ENCODE assay signal across 1 cellular context in the genomic region with DNA sequence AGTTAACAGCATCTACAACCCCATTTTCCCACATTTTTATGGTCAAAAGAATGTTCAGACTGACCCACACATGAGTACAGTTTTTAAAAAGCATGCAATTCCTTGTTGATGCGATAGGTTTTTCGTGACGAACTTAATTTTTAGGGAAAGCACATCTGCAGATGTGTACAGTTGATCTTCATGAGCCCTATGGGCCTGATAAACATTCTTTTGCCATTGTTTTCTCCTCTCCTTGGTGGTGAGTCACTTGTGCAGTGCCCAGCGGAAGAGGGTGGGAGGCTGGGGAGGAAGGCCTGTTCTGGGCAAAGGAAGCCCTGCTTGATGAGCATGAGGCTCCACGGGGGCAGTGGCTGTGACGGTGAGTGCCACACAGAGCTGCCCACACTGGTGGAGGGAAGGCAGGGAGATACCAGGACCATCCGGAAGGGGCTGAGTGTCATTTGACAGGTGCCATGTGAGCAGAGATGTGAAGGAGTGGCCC.
TF ChIP-seq lines count a peak whose summit lies in the region.

No MANE protein-coding gene starts in this region.

TF ChIP-seq in HEK293, 187 proteins besides CTCF, POLR2A, EP300 and RAD21 (continued from another document and continues in another):
- TF ChIP-seq, protein P1, sequence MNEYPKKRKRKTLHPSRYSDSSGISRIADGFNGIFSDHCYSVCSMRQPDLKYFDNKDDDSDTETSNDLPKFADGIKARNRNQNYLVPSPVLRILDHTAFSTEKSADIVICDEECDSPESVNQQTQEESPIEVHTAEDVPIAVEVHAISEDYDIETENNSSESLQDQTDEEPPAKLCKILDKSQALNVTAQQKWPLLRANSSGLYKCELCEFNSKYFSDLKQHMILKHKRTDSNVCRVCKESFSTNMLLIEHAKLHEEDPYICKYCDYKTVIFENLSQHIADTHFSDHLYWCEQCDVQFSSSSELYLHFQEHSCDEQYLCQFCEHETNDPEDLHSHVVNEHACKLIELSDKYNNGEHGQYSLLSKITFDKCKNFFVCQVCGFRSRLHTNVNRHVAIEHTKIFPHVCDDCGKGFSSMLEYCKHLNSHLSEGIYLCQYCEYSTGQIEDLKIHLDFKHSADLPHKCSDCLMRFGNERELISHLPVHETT (tag by site-specific recombination; IDR thresholded peaks at IDR 0.05): no peak
- TF ChIP-seq, protein P2, sequence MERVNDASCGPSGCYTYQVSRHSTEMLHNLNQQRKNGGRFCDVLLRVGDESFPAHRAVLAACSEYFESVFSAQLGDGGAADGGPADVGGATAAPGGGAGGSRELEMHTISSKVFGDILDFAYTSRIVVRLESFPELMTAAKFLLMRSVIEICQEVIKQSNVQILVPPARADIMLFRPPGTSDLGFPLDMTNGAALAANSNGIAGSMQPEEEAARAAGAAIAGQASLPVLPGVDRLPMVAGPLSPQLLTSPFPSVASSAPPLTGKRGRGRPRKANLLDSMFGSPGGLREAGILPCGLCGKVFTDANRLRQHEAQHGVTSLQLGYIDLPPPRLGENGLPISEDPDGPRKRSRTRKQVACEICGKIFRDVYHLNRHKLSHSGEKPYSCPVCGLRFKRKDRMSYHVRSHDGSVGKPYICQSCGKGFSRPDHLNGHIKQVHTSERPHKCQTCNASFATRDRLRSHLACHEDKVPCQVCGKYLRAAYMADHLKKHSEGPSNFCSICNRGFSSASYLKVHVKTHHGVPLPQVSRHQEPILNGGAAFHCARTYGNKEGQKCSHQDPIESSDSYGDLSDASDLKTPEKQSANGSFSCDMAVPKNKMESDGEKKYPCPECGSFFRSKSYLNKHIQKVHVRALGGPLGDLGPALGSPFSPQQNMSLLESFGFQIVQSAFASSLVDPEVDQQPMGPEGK (tag by site-specific recombination; IDR thresholded peaks at IDR 0.05): 0 out of 2 replicates have a peak, but pooled peaks have one; percentile 35
- TF ChIP-seq, protein P3, sequence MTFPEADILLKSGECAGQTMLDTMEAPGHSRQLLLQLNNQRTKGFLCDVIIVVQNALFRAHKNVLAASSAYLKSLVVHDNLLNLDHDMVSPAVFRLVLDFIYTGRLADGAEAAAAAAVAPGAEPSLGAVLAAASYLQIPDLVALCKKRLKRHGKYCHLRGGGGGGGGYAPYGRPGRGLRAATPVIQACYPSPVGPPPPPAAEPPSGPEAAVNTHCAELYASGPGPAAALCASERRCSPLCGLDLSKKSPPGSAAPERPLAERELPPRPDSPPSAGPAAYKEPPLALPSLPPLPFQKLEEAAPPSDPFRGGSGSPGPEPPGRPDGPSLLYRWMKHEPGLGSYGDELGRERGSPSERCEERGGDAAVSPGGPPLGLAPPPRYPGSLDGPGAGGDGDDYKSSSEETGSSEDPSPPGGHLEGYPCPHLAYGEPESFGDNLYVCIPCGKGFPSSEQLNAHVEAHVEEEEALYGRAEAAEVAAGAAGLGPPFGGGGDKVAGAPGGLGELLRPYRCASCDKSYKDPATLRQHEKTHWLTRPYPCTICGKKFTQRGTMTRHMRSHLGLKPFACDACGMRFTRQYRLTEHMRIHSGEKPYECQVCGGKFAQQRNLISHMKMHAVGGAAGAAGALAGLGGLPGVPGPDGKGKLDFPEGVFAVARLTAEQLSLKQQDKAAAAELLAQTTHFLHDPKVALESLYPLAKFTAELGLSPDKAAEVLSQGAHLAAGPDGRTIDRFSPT (tag by site-specific recombination; IDR thresholded peaks at IDR 0.05): peak; percentile 66; the same call in 1 of the 2 replicates
- TF ChIP-seq ZNF324 (tag by site-specific recombination; IDR thresholded peaks at IDR 0.05) (no peak), GLIS2 (tag by site-specific recombination; IDR thresholded peaks at IDR 0.05) (peak; percentile 58), SP7 (tag by site-specific recombination; IDR thresholded peaks at IDR 0.05) (peak; percentile 58), ZNF747 (tag by site-specific recombination; IDR thresholded peaks at IDR 0.05) (no peak), ZNF423 (tag by site-specific recombination; IDR thresholded peaks at IDR 0.05) (no peak), ZNF2 (tag by site-specific recombination; IDR thresholded peaks at IDR 0.05) (0 out of 2 replicates have a peak, but pooled peaks have one; percentile 20), EGR2 (tag by site-specific recombination; IDR thresholded peaks at IDR 0.05; ENCODE audit: low read depth) (peak; percentile 75), ZNF48 (tag by site-specific recombination; IDR thresholded peaks at IDR 0.05) (no peak), GLI4 (tag by site-specific recombination; IDR thresholded peaks at IDR 0.05) (no peak), ZNF626 (tag by site-specific recombination; IDR thresholded peaks at IDR 0.05) (no peak), ZNF704 (tag by site-specific recombination; IDR thresholded peaks at IDR 0.05) (no peak), ZNF530 (tag by site-specific recombination; IDR thresholded peaks at IDR 0.05; ENCODE audit: low read depth) (no peak), ZNF335 (tag by site-specific recombination; conservative IDR thresholded peaks at IDR 0.05) (peak; percentile 36; the same call in 1 of the 2 replicates), ZNF660 (tag by site-specific recombination; IDR thresholded peaks at IDR 0.05) (no peak), TRIM28 (IDR thresholded peaks at IDR 0.05; ENCODE audit: borderline replicate concordance, low read length) (no peak), ZNF658 (tag by site-specific recombination; IDR thresholded peaks at IDR 0.05) (no peak), ZNF23 (tag by site-specific recombination; IDR thresholded peaks at IDR 0.05; ENCODE audit: borderline replicate concordance) (no peak), ZNF600 (tag by site-specific recombination; IDR thresholded peaks at IDR 0.05) (peak; percentile 82), ZNF132 (tag by site-specific recombination; IDR thresholded peaks at IDR 0.05; ENCODE audit: borderline replicate concordance) (no peak), SP2 (tag by site-specific recombination; IDR thresholded peaks at IDR 0.05) (peak; percentile 26; the same call in 1 of the 2 replicates), ZNF558 (tag by site-specific recombination; IDR thresholded peaks at IDR 0.05) (no peak), ZNF426 (tag by site-specific recombination; IDR thresholded peaks at IDR 0.05) (no peak), KLF16 (tag by site-specific recombination; IDR thresholded peaks at IDR 0.05) (no peak), ZNF148 (tag by site-specific recombination; IDR thresholded peaks at IDR 0.05; ENCODE audit: borderline replicate concordance) (no peak), ZNF513 (tag by site-specific recombination; IDR thresholded peaks at IDR 0.05) (no peak), ZNF433 (tag by site-specific recombination; IDR thresholded peaks at IDR 0.05; ENCODE audit: low read depth) (no peak), ZNF549 (tag by site-specific recombination; IDR thresholded peaks at IDR 0.05) (no peak), ZNF692 (tag by site-specific recombination; IDR thresholded peaks at IDR 0.05) (peak; percentile 37; the same call in 1 of the 2 replicates), ZBTB20 (tag by site-specific recombination; IDR thresholded peaks at IDR 0.05) (no peak)
- TF ChIP-seq, protein P4, sequence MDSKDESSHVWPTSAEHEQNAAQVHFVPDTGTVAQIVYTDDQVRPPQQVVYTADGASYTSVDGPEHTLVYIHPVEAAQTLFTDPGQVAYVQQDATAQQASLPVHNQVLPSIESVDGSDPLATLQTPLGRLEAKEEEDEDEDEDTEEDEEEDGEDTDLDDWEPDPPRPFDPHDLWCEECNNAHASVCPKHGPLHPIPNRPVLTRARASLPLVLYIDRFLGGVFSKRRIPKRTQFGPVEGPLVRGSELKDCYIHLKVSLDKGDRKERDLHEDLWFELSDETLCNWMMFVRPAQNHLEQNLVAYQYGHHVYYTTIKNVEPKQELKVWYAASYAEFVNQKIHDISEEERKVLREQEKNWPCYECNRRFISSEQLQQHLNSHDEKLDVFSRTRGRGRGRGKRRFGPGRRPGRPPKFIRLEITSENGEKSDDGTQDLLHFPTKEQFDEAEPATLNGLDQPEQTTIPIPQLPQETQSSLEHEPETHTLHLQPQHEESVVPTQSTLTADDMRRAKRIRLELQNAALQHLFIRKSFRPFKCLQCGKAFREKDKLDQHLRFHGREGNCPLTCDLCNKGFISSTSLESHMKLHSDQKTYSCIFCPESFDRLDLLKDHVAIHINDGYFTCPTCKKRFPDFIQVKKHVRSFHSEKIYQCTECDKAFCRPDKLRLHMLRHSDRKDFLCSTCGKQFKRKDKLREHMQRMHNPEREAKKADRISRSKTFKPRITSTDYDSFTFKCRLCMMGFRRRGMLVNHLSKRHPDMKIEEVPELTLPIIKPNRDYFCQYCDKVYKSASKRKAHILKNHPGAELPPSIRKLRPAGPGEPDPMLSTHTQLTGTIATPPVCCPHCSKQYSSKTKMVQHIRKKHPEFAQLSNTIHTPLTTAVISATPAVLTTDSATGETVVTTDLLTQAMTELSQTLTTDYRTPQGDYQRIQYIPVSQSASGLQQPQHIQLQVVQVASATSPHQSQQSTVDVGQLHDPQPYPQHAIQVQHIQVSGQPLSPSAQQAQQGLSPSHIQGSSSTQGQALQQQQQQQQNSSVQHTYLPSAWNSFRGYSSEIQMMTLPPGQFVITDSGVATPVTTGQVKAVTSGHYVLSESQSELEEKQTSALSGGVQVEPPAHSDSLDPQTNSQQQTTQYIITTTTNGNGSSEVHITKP (tag by site-specific recombination; IDR thresholded peaks at IDR 0.05): 0 out of 2 replicates have a peak, but pooled peaks have one; percentile 24
- TF ChIP-seq, protein P5, sequence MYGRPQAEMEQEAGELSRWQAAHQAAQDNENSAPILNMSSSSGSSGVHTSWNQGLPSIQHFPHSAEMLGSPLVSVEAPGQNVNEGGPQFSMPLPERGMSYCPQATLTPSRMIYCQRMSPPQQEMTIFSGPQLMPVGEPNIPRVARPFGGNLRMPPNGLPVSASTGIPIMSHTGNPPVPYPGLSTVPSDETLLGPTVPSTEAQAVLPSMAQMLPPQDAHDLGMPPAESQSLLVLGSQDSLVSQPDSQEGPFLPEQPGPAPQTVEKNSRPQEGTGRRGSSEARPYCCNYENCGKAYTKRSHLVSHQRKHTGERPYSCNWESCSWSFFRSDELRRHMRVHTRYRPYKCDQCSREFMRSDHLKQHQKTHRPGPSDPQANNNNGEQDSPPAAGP (tag by site-specific recombination; IDR thresholded peaks at IDR 0.05): peak; percentile 84
